8 cellular contexts compared by ENCODE assay signal in the genomic region with DNA sequence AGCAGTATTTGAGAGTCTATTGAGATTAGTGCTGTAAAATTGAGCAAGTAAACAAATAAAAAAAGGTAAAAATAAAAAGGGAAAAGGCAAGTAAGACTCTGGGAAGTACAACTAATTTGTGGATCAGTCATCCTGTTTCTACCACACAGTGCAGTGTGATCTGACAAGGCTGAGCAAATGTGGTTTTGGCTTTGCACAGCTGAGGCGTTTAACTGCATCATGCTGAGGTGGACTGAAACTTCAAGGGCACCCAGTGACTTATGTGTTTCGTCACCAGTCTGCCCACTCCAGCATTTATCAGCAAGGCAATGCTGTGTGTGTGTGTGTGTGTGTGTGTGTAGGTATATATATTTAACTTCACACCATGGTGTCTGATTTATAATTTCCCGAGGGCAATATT.
DNase-seq lines count a peak whose midpoint lies in the region; ATAC-seq and TF ChIP-seq lines count a peak whose summit lies in the region.

No MANE protein-coding gene starts in this region.

- DNase-seq in activated T-cell treated with anti-CD3 and anti-CD28 coated beads for 48 hours (ENCODE audit: low read depth) = peak; percentile 74
- peak; percentile 46 to 70 for DNase-seq in stimulated activated CD4-positive, alpha-beta T cell treated with anti-CD3 and anti-CD28 coated beads, Interleukin-4, amount 100 ng/mL, for 4 hours
- no peak for DNase-seq in NCI-H510A treated with DMSO at 0.1 percent for 48 hours (lab: John Stamatoyannopoulos, UW)
- no peak for DNase-seq in DMS153 treated with DMSO at 0.1 percent for 48 hours (lab: John Stamatoyannopoulos, UW; ENCODE audit: unreplicated experiment)
- DNase-seq in lower lobe of right lung = no peak
- DNase-seq in NCI-H748 (lab: John Stamatoyannopoulos, UW; ENCODE audit: unreplicated experiment) = no peak

- no peak overlapping the region for H3K4me3 ChIP-seq in lower lobe of right lung

- no peaks in the 10 kb centered on the region for H3K36me3 ChIP-seq in lower lobe of right lung

- no peak overlapping the region for H3K27ac ChIP-seq in lower lobe of right lung

- H3K4me1 ChIP-seq in lower lobe of right lung = peaks cover 5% of the 10 kb centered on the region

- H3K9me3 ChIP-seq in lower lobe of right lung = no peaks in the 10 kb centered on the region

- intact Hi-C loops in lower lobe of right lung (cut with DNase I) = no loop called here

- no peak for TF ChIP-seq CTCF in lower lobe of right lung (IDR thresholded peaks at IDR 0.05)

- peak; percentile 96 for ATAC-seq in GM21360 (IDR thresholded peaks at IDR 0.05; ENCODE audit: unreplicated experiment)
- ATAC-seq in HG03520 (IDR thresholded peaks at IDR 0.05; ENCODE audit: unreplicated experiment) = peak; percentile 85
- no peak for ATAC-seq in lower lobe of right lung

- no peaks in the 10 kb centered on the region for H3K27me3 ChIP-seq in lower lobe of right lung (ENCODE audit: low read depth)

Comparison
In these comparisons a context has a peak if more than half of its experiments do, and no peak if none do; other contexts are left out.
1. ATAC-seq: peak in GM21360 (single experiment) and HG03520 (single experiment); none in lower lobe of right lung (0 of 2).
2. DNase-seq: peak in activated T-cell treated with anti-CD3 and anti-CD28 coated beads for 48 hours (single experiment) and stimulated activated CD4-positive, alpha-beta T cell treated with anti-CD3 and anti-CD28 coated beads, Interleukin-4, amount 100 ng/mL, for 4 hours (2 of 2); none in NCI-H510A treated with DMSO at 0.1 percent for 48 hours (single experiment), DMS153 treated with DMSO at 0.1 percent for 48 hours (single experiment), lower lobe of right lung (single experiment) and NCI-H748 (single experiment).